ENCODE assay signal across 20 cellular contexts in the genomic region with DNA sequence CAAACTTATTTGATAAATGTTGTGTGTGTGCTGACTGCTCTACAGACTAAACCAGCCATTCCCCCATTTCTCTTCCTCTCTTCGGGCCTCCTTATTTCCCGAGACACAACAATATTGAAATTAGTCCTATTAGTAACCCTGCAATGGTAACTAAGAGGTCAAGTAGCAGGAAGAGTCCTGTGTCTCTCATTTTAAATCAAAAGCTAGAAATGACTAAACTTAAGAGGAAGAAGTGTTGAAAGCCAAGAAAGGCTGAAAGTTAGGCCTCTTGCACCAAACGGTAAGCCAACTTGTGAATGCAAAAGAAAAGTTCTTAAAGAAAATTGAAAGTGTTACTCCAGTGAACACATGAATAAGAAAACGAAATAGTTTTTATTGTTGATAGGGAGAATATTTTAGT.
DNase-seq lines count a peak whose midpoint lies in the region; ATAC-seq and TF ChIP-seq lines count a peak whose summit lies in the region.
"Had no signal": no experiment of that assay in that cellular context is flagged by ENCODE, and none has a peak within 500 bp of the region (broad histone marks: within the 10 kb centered on the region; RNA-seq: fewer than 3 reads in every experiment).

No MANE protein-coding gene starts in this region.

- H3K9ac ChIP-seq in neural progenitor cell: no peak overlapping the region
- H3K9ac ChIP-seq: SK-N-SH had no signal

- H3K79me2 ChIP-seq in neural progenitor cell (ENCODE audit: low read depth): no peaks in the 10 kb centered on the region

- intact Hi-C loops in right cardiac atrium (cut with DNase I): no loop called here

- H3K4me1 ChIP-seq in neural progenitor cell (no peaks in the 10 kb centered on the region), right cardiac atrium (ENCODE audit: control insufficient read depth, insufficient read depth, low read length) (no peaks in the 10 kb centered on the region)

- H3K4me3 Mint-ChIP-seq in neural progenitor cell: no peak overlapping the region
- H3K4me3 Mint-ChIP-seq in stimulated activated naive B cell treated with anti-CD40 and anti-IgM and Interleukin-4, amounts not matched to agents 10 μg/mL and 1 μg/mL and 100 μg/mL, for 72 hours: no peak overlapping the region
- H3K4me3 Mint-ChIP-seq: CD14-positive monocyte, GM23338, T-cell had no signal

- H3K9me3 Mint-ChIP-seq in neural progenitor cell: peaks cover 34% of the 10 kb centered on the region
- H3K9me3 Mint-ChIP-seq in stimulated activated naive B cell treated with anti-CD40 and anti-IgM and Interleukin-4, amounts not matched to agents 10 μg/mL and 1 μg/mL and 100 μg/mL, for 72 hours: peaks cover 0 to 5% of the 10 kb centered on the region in 2 donors

- peak overlapping the region; percentile 42 for H3K27ac Mint-ChIP-seq in neural progenitor cell
- no peak overlapping the region for H3K27ac Mint-ChIP-seq in stimulated activated naive B cell treated with anti-CD40 and anti-IgM and Interleukin-4, amounts not matched to agents 10 μg/mL and 1 μg/mL and 100 μg/mL, for 72 hours
- H3K27ac Mint-ChIP-seq: CD14-positive monocyte, GM23338, T-cell had no signal

- H3K4me2 ChIP-seq in neural progenitor cell: no peak overlapping the region
- H3K4me2 ChIP-seq: GM23338, SK-N-SH had no signal

- no peak overlapping the region for H2AFZ ChIP-seq in neural progenitor cell (replicated peaks)
- H2AFZ ChIP-seq: GM23338 had no signal

- no peaks in the 10 kb centered on the region for H4K20me1 ChIP-seq in neural progenitor cell (ENCODE audit: low read depth)

- no peaks in the 10 kb centered on the region for H3K36me3 ChIP-seq in neural progenitor cell
- H3K36me3 ChIP-seq: MG63 had no signal

- no peaks in the 10 kb centered on the region for H3K4me1 Mint-ChIP-seq in neural progenitor cell
- peaks cover 0 to 4% of the 10 kb centered on the region in 2 donors for H3K4me1 Mint-ChIP-seq in stimulated activated naive B cell treated with anti-CD40 and anti-IgM and Interleukin-4, amounts not matched to agents 10 μg/mL and 1 μg/mL and 100 μg/mL, for 72 hours
- H3K4me1 Mint-ChIP-seq: CD14-positive monocyte, T-cell had no signal

- H3K4me3 ChIP-seq in neural progenitor cell: no peak overlapping the region
- H3K4me3 ChIP-seq in right cardiac atrium (ENCODE audit: low read length): no peak overlapping the region
- H3K4me3 ChIP-seq: GM23338, MG63 had no signal

- 80% methylated on average over 4 of the region's 4 CpGs for WGBS in right cardiac atrium

- H3F3A ChIP-seq in neural progenitor cell (ENCODE audit: low read depth): no peaks in the 10 kb centered on the region

- H3K27ac ChIP-seq in neural progenitor cell (no peak overlapping the region), right cardiac atrium (ENCODE audit: low read length) (no peak overlapping the region)

- H3K36me3 Mint-ChIP-seq in neural progenitor cell: no peaks in the 10 kb centered on the region
- H3K36me3 Mint-ChIP-seq in stimulated activated naive B cell treated with anti-CD40 and anti-IgM and Interleukin-4, amounts not matched to agents 10 μg/mL and 1 μg/mL and 100 μg/mL, for 72 hours: no peaks in the 10 kb centered on the region
- H3K36me3 Mint-ChIP-seq: CD14-positive monocyte, T-cell had no signal

- H3K27me3 ChIP-seq in neural progenitor cell (no peaks in the 10 kb centered on the region), right cardiac atrium (ENCODE audit: control insufficient read depth, insufficient read depth) (no peaks in the 10 kb centered on the region)
- H3K27me3 ChIP-seq: MG63 had no signal

- DNase-seq in neural progenitor cell (ENCODE audit: low spot score): no peak
- DNase-seq in stimulated activated naive B cell treated with anti-CD40 and anti-IgM and Interleukin-4, amounts not matched to agents 10 μg/mL and 1 μg/mL and 100 μg/mL, for 72 hours: no peak
- DNase-seq in right cardiac atrium: no peak
- DNase-seq in NCI-H345 treated with DMSO at 0.1 percent for 48 hours (lab: John Stamatoyannopoulos, UW; ENCODE audit: unreplicated experiment): no peak
- DNase-seq: COR-L47, IMR-90, Karpas-422, MG63, NCI-H1092 treated with DMSO at 0.1 percent for 48 hours, NCI-H2227 treated with DMSO at 0.1 percent for 48 hours, NCI-H69, SHP77, T-cell, T-helper 9 cell had no signal

- TF ChIP-seq CTCF in neural progenitor cell (IDR thresholded peaks at IDR 0.05): no peak

- H3K9me3 ChIP-seq in neural progenitor cell (ENCODE audit: low read depth) (peaks cover 4% of the 10 kb centered on the region), right cardiac atrium (ENCODE audit: control insufficient read depth, low read length) (no peaks in the 10 kb centered on the region)
- H3K9me3 ChIP-seq: MG63, SK-N-SH had no signal

- peaks cover under 1% of the 10 kb centered on the region for H3K27me3 Mint-ChIP-seq in neural progenitor cell (ENCODE audit: insufficient read depth, low read depth)
- no peaks in the 10 kb centered on the region for H3K27me3 Mint-ChIP-seq in stimulated activated naive B cell treated with anti-CD40 and anti-IgM and Interleukin-4, amounts not matched to agents 10 μg/mL and 1 μg/mL and 100 μg/mL, for 72 hours
- H3K27me3 Mint-ChIP-seq: T-cell had no signal

- ATAC-seq in GM18867 (IDR thresholded peaks at IDR 0.05; ENCODE audit: unreplicated experiment): peak; percentile 83
- ATAC-seq in GM21381 (IDR thresholded peaks at IDR 0.05; ENCODE audit: unreplicated experiment): peak; percentile 55
- ATAC-seq in HG02973 (IDR thresholded peaks at IDR 0.05; ENCODE audit: unreplicated experiment): peak; percentile 46
- ATAC-seq in stimulated activated naive B cell treated with anti-CD40 and anti-IgM and Interleukin-4, amounts not matched to agents 10 μg/mL and 1 μg/mL and 100 μg/mL, for 72 hours (replicated peaks): no peak
- no peak for ATAC-seq in right cardiac atrium
- ATAC-seq: GM23338, T-cell had no signal

Comparison
In these comparisons a context has a peak if more than half of its experiments do, and no peak if none do; other contexts are left out.
1. ATAC-seq: peak in GM18867 (single experiment), GM21381 (single experiment) and HG02973 (single experiment); none in stimulated activated naive B cell treated with anti-CD40 and anti-IgM and Interleukin-4, amounts not matched to agents 10 μg/mL and 1 μg/mL and 100 μg/mL, for 72 hours (0 of 2) and right cardiac atrium (0 of 2).